ENCODE assay signal across 17 cellular contexts in genomic region chr7:84218681-84219080, GRCh38. TPM values are rescaled to one million over a fixed set of nuclear protein-coding genes. Genes with fewer than 3 reads are reported as not detected.
A peak's percentile ranks its signal among the peaks of the same experiment; 100 is the strongest.
DNase-seq lines count a peak whose midpoint lies in the region; ATAC-seq and TF ChIP-seq lines count a peak whose summit lies in the region.
"Had no signal": no experiment of that assay in that cellular context is flagged by ENCODE, and none has a peak within 500 bp of the region (broad histone marks: within the 10 kb centered on the region; RNA-seq: fewer than 3 reads in every experiment).

No MANE protein-coding gene starts in this region.

- H2AFZ ChIP-seq in mesenchymal stem cell (ENCODE audit: low read depth, low read length), result no peak overlapping the region
- H2AFZ ChIP-seq: GM23338 had no signal

- no peak overlapping the region for H3K4me3 ChIP-seq in choroid plexus epithelial cell (ENCODE audit: low read depth, low read length)
- H3K4me3 ChIP-seq in mesenchymal stem cell (ENCODE audit: insufficient read depth in 1 of 2, low read depth in 1 of 2, low read length in 2 of 2), result no peak overlapping the region
- H3K4me3 ChIP-seq in lower leg skin (ENCODE audit: low read depth, poor library complexity, severe bottlenecking), result no peak overlapping the region
- H3K4me3 ChIP-seq: GM23338 had no signal

- no peak for ATAC-seq in GM19397 (IDR thresholded peaks at IDR 0.05; ENCODE audit: unreplicated experiment)
- ATAC-seq: GM23338, HepG2 had no signal

- no peak overlapping the region for H3K14ac ChIP-seq in mesenchymal stem cell (ENCODE audit: low read length in 2 of 2)

- no peaks in the 10 kb centered on the region for H3K36me3 ChIP-seq in mesenchymal stem cell (ENCODE audit: control insufficient read depth in 1 of 2, insufficient read depth in 2 of 2, low read depth in 1 of 2, low read length in 2 of 2)

- 6% methylated on average over 1 of the region's 2 CpGs for WGBS in mesenchymal stem cell
- 22 to 24% methylated on average over 2 of the region's 2 CpGs for WGBS in lower leg skin, 2 donors

- H4K91ac ChIP-seq in mesenchymal stem cell (ENCODE audit: low read length), result no peak overlapping the region

- TF ChIP-seq CTCF in HFFc6 (IDR thresholded peaks at IDR 0.05) (no peak), choroid plexus epithelial cell (conservative IDR thresholded peaks at IDR 0.05; ENCODE audit: low read depth, low read length) (no peak), lower leg skin (IDR thresholded peaks at IDR 0.05) (no peak)

- H3K9me3 Mint-ChIP-seq in HFFc6, result no peaks in the 10 kb centered on the region
- H3K9me3 Mint-ChIP-seq: stimulated activated naive CD8-positive, alpha-beta T cell treated with anti-CD3 and anti-CD28 coated beads, Interleukin-15, Interleukin-2, amounts not matched to agents 100 ng/mL and 50 ng/mL, for 24 hours had no signal

- H3K27me3 ChIP-seq in mesenchymal stem cell (ENCODE audit: control insufficient read depth in 1 of 2, insufficient read depth in 1 of 2, low read length in 2 of 2), result no peaks in the 10 kb centered on the region

- peaks cover 17% of the 10 kb centered on the region; the same call in 1 of the 2 replicates for H3K36me3 Mint-ChIP-seq in HFFc6 (ENCODE audit: low read depth)

- H3K4me1 Mint-ChIP-seq in HFFc6 (ENCODE audit: low read depth), result peaks cover 35% of the 10 kb centered on the region

- H3K27ac Mint-ChIP-seq in HFFc6, result 0 out of 2 replicates have a peak overlapping the region, but pooled peaks have one; percentile 22
- H3K27ac Mint-ChIP-seq: GM23338; stimulated activated naive CD8-positive, alpha-beta T cell treated with anti-CD3 and anti-CD28 coated beads, Interleukin-15, Interleukin-2, amounts not matched to agents 100 ng/mL and 50 ng/mL, for 24 hours had no signal

- no peak overlapping the region for H3K23ac ChIP-seq in mesenchymal stem cell (ENCODE audit: low read length in 2 of 2)

- no peaks in the 10 kb centered on the region for H3K79me1 ChIP-seq in mesenchymal stem cell (replicated peaks; ENCODE audit: low read length, poor library complexity, severe bottlenecking)

- peak overlapping the region; percentile 17; the same call in 1 of the 2 replicates for H3K4me3 Mint-ChIP-seq in HFFc6
- H3K4me3 Mint-ChIP-seq: GM23338; stimulated activated naive CD8-positive, alpha-beta T cell treated with anti-CD3 and anti-CD28 coated beads, Interleukin-15, Interleukin-2, amounts not matched to agents 100 ng/mL and 50 ng/mL, for 24 hours had no signal

- no peak overlapping the region for H3K18ac ChIP-seq in mesenchymal stem cell (ENCODE audit: low read depth in 1 of 2, low read length in 2 of 2)

- H3K9me3 ChIP-seq in mesenchymal stem cell (ENCODE audit: control insufficient read depth, low read length), result peaks cover 6% of the 10 kb centered on the region

- DNase-seq in HFFc6, result peak; percentile 41
- DNase-seq in NOMO-1 treated with DMSO at 0.1 percent for 48 hours (lab: John Stamatoyannopoulos, UW; ENCODE audit: unreplicated experiment), result peak; percentile 84
- peak; percentile 92 for DNase-seq in choroid plexus epithelial cell (ENCODE audit: low read depth)
- peak; percentile 73 for DNase-seq in mesenchymal stem cell
- DNase-seq in NCI-H526 treated with DMSO at 0.1 percent for 48 hours (lab: John Stamatoyannopoulos, UW), result no peak
- DNase-seq in cerebellar nuclear complex (lab: John Stamatoyannopoulos, UW), result no peak
- no peak for DNase-seq in lower leg skin (ENCODE audit: low spot score in 2 of 2)
- DNase-seq: activated CD4-positive, alpha-beta T cell treated with anti-CD3 and anti-CD28 coated beads, Interleukin-2, amount 50 U/mL, for 4 hours; anterior cingulate cortex; islet precursor cell; NCI-H1417 treated with DMSO at 0.1 percent for 48 hours; NCI-H510A; occipital lobe had no signal

- H2BK120ac ChIP-seq in mesenchymal stem cell (ENCODE audit: low read depth, low read length), result no peak overlapping the region

- H3K4me2 ChIP-seq in mesenchymal stem cell (ENCODE audit: low read length, poor library complexity, severe bottlenecking), result no peak overlapping the region
- H3K4me2 ChIP-seq: GM23338 had no signal

- no peak overlapping the region for H2AK5ac ChIP-seq in mesenchymal stem cell (ENCODE audit: low read length, severe bottlenecking)

- no peak overlapping the region for H2BK5ac ChIP-seq in mesenchymal stem cell (ENCODE audit: low read depth, low read length, poor library complexity, severe bottlenecking)

- intact Hi-C loops in lower leg skin (cut with DNase I; ENCODE audit: low total_unique reads), result no loop called here

- no peak overlapping the region for H3K9ac ChIP-seq in mesenchymal stem cell (ENCODE audit: low read length)

- H2BK15ac ChIP-seq in mesenchymal stem cell (ENCODE audit: low read depth, poor library complexity, severe bottlenecking), result no peak overlapping the region

- no peaks in the 10 kb centered on the region for H3K27me3 Mint-ChIP-seq in HFFc6 (ENCODE audit: insufficient read depth)
- H3K27me3 Mint-ChIP-seq: stimulated activated naive CD8-positive, alpha-beta T cell treated with anti-CD3 and anti-CD28 coated beads, Interleukin-15, Interleukin-2, amounts not matched to agents 100 ng/mL and 50 ng/mL, for 24 hours had no signal

- no peak for TF ChIP-seq POLR2A in lower leg skin (IDR thresholded peaks at IDR 0.05)

- H4K8ac ChIP-seq in mesenchymal stem cell (ENCODE audit: low read length), result no peak overlapping the region

- H3K4me1 ChIP-seq in mesenchymal stem cell (ENCODE audit: control insufficient read depth, insufficient read depth, low read depth, low read length), result no peaks in the 10 kb centered on the region

- H3K4ac ChIP-seq in mesenchymal stem cell (ENCODE audit: low read depth in 1 of 2, low read length in 2 of 2), result no peak overlapping the region

- H2BK12ac ChIP-seq in mesenchymal stem cell (ENCODE audit: low read length in 2 of 2), result no peak overlapping the region

- H3K27ac ChIP-seq in mesenchymal stem cell (ENCODE audit: low read length, poor library complexity, severe bottlenecking), result no peak overlapping the region

RNA-seq across cellular contexts. Expression of gene SEMA3A, which starts 24.1 kb away (rescaled TPM):
- total RNA-seq in HFFc6 (2021; fragmentation: NEBNext Ultra II Directional; extraction: Animal tissue kit (Norgen Biotek cat#: 25700)), result 10 to 100 TPM; 56.9 to 86.2 (median 74.4) TPM
- 73.1 TPM for polyA plus RNA-seq in mesenchymal stem cell (2013, experiment 1 of 2)
- 75.5 TPM for polyA plus RNA-seq in mesenchymal stem cell (2013, experiment 2 of 2)
- total RNA-seq in lower leg skin, result 1 to 10 TPM in 3 of 4 donors, under 1 TPM in 1; 0.19 to 1.6 (median 1.4) TPM

Comparison
In these comparisons a context has a peak if more than half of its experiments do, and no peak if none do; other contexts are left out.
1. DNase-seq: peak in HFFc6 (single experiment), NOMO-1 treated with DMSO at 0.1 percent for 48 hours (single experiment), choroid plexus epithelial cell (single experiment) and mesenchymal stem cell (single experiment); none in NCI-H526 treated with DMSO at 0.1 percent for 48 hours (single experiment), cerebellar nuclear complex (0 of 2) and lower leg skin (0 of 2).
2. RNA of gene SEMA3A, which starts 24.1 kb away (total RNA-seq): 56.9 to 86.2 TPM in HFFc6; 0.19 to 1.6 TPM in lower leg skin; every median in the first group is over 10 times any median in the second.